Comparison of ENCODE assay signal across 1 cellular context in genomic region chr14:55117816-55118441, GRCh38.
TF ChIP-seq lines count a peak whose summit lies in the region.

No MANE protein-coding gene starts in this region.

TF ChIP-seq in HCT116, 20 proteins besides CTCF, POLR2A, EP300 and RAD21 (continued from another document):
- TF ChIP-seq REST (IDR thresholded peaks at IDR 0.05; ENCODE audit: low read depth): no peak
